In the genomic region with DNA sequence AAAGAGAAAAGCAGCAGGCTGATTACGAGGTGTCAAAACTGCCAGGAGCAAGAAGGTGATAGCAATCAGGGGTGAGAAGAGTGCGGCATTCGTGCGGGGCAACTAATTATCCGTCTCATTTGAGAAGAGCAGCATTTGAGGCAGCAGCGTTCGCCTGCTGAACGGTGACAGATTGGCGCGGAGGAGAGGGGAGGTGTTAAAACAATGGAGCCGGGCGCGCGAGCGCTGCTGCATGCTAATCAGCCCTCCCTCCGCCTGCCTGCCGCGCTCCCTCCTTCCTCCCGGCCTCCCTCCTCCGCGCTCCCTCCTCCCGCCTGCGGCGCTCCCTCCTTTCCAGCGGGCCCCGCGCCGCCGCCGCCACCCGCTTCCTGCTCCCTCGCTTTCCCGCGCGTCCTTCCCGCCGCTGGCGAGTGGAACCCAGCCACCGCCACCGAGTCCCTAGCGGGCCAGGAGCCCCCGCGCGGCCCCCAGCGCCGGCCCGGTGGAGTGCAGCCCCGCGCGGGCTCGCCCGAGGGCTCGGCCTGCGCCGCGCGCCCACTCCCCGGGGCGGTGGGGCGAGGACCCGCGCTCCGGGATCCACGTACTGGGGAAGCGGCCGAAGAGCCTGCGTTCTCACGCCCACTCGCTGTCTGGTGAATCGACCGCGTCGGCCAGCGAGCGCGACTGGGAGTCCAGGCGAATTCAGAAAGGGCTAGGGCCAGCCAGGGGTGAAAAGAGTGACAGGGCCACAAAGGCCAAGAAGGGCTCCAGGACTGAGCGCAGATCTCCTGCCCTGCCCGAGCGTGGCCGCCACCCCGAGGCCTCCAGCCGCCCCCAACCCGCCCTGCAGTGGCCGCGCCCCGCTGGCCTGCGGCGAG, we compare ENCODE assay signal across 1 cellular context.
TF ChIP-seq lines count a peak whose summit lies in the region.

No MANE protein-coding gene starts in this region.

TF ChIP-seq in H1, 55 proteins besides CTCF, POLR2A, EP300 and RAD21 (continued from another document):
- TF ChIP-seq, protein P1, sequence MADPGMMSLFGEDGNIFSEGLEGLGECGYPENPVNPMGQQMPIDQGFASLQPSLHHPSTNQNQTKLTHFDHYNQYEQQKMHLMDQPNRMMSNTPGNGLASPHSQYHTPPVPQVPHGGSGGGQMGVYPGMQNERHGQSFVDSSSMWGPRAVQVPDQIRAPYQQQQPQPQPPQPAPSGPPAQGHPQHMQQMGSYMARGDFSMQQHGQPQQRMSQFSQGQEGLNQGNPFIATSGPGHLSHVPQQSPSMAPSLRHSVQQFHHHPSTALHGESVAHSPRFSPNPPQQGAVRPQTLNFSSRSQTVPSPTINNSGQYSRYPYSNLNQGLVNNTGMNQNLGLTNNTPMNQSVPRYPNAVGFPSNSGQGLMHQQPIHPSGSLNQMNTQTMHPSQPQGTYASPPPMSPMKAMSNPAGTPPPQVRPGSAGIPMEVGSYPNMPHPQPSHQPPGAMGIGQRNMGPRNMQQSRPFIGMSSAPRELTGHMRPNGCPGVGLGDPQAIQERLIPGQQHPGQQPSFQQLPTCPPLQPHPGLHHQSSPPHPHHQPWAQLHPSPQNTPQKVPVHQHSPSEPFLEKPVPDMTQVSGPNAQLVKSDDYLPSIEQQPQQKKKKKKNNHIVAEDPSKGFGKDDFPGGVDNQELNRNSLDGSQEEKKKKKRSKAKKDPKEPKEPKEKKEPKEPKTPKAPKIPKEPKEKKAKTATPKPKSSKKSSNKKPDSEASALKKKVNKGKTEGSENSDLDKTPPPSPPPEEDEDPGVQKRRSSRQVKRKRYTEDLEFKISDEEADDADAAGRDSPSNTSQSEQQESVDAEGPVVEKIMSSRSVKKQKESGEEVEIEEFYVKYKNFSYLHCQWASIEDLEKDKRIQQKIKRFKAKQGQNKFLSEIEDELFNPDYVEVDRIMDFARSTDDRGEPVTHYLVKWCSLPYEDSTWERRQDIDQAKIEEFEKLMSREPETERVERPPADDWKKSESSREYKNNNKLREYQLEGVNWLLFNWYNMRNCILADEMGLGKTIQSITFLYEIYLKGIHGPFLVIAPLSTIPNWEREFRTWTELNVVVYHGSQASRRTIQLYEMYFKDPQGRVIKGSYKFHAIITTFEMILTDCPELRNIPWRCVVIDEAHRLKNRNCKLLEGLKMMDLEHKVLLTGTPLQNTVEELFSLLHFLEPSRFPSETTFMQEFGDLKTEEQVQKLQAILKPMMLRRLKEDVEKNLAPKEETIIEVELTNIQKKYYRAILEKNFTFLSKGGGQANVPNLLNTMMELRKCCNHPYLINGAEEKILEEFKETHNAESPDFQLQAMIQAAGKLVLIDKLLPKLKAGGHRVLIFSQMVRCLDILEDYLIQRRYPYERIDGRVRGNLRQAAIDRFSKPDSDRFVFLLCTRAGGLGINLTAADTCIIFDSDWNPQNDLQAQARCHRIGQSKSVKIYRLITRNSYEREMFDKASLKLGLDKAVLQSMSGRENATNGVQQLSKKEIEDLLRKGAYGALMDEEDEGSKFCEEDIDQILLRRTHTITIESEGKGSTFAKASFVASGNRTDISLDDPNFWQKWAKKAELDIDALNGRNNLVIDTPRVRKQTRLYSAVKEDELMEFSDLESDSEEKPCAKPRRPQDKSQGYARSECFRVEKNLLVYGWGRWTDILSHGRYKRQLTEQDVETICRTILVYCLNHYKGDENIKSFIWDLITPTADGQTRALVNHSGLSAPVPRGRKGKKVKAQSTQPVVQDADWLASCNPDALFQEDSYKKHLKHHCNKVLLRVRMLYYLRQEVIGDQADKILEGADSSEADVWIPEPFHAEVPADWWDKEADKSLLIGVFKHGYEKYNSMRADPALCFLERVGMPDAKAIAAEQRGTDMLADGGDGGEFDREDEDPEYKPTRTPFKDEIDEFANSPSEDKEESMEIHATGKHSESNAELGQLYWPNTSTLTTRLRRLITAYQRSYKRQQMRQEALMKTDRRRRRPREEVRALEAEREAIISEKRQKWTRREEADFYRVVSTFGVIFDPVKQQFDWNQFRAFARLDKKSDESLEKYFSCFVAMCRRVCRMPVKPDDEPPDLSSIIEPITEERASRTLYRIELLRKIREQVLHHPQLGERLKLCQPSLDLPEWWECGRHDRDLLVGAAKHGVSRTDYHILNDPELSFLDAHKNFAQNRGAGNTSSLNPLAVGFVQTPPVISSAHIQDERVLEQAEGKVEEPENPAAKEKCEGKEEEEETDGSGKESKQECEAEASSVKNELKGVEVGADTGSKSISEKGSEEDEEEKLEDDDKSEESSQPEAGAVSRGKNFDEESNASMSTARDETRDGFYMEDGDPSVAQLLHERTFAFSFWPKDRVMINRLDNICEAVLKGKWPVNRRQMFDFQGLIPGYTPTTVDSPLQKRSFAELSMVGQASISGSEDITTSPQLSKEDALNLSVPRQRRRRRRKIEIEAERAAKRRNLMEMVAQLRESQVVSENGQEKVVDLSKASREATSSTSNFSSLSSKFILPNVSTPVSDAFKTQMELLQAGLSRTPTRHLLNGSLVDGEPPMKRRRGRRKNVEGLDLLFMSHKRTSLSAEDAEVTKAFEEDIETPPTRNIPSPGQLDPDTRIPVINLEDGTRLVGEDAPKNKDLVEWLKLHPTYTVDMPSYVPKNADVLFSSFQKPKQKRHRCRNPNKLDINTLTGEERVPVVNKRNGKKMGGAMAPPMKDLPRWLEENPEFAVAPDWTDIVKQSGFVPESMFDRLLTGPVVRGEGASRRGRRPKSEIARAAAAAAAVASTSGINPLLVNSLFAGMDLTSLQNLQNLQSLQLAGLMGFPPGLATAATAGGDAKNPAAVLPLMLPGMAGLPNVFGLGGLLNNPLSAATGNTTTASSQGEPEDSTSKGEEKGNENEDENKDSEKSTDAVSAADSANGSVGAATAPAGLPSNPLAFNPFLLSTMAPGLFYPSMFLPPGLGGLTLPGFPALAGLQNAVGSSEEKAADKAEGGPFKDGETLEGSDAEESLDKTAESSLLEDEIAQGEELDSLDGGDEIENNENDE (IDR thresholded peaks at IDR 0.05; ENCODE audit: insufficient replicate concordance, low read length): no peak
- TF ChIP-seq TEAD4 (IDR thresholded peaks at IDR 0.05; ENCODE audit: low read depth, low read length) (peak; percentile 44; the same call in 1 of the 2 replicates), MAFK (IDR thresholded peaks at IDR 0.05; ENCODE audit: low read depth, low read length) (no peak), CBX8 (IDR thresholded peaks at IDR 0.05; ENCODE audit: borderline replicate concordance, low read depth, low read length) (no peak), NANOG (IDR thresholded peaks at IDR 0.05; ENCODE audit: insufficient read depth, low read depth, low read length, poor library complexity, severe bottlenecking) (no peak), ZNF274 (IDR thresholded peaks at IDR 0.05; ENCODE audit: borderline replicate concordance, extremely low read depth, low read length) (no peak), KDM4A (IDR thresholded peaks at IDR 0.05; ENCODE audit: low read depth, low read length, severe bottlenecking) (peak; percentile 83), POLR2AphosphoS5 (IDR thresholded peaks at IDR 0.05; ENCODE audit: low read depth, low read length) (no peak), EGR1 (IDR thresholded peaks at IDR 0.05; ENCODE audit: borderline replicate concordance, low read depth, low read length) (peak; percentile 83), HDAC2 (IDR thresholded peaks at IDR 0.05; ENCODE audit: borderline replicate concordance in 1 of 2, low read depth in 2 of 2, low read length in 2 of 2) (peak; percentile 38 to 46; a peak in 3 of 4 replicates), CBX5 (IDR thresholded peaks at IDR 0.05; ENCODE audit: low read depth, low read length) (no peak), TAF7 (optimal IDR thresholded peaks at IDR 0.05; ENCODE audit: borderline replicate concordance, low read depth, low read length) (no peak), CTBP2 (IDR thresholded peaks at IDR 0.05; ENCODE audit: borderline replicate concordance, insufficient read depth, insufficient read length, low read length) (peak; percentile 95), ASH2L (IDR thresholded peaks at IDR 0.05; ENCODE audit: low read length) (peak; percentile 90), GTF2F1 (IDR thresholded peaks at IDR 0.05; ENCODE audit: borderline replicate concordance, low read depth, low read length) (no peak), EZH2 (IDR thresholded peaks at IDR 0.05; ENCODE audit: low read depth, low read length, severe bottlenecking) (no peak), RBBP5 (IDR thresholded peaks at IDR 0.05; ENCODE audit: borderline replicate concordance, low read depth, low read length) (peak; percentile 97), PHF8 (conservative IDR thresholded peaks at IDR 0.05; ENCODE audit: low read depth, low read length) (no peak; the same call in 1 of the 2 replicates), SP1 (IDR thresholded peaks at IDR 0.05; ENCODE audit: low read depth, low read length) (no peak), KDM1A (IDR thresholded peaks at IDR 0.05; ENCODE audit: borderline replicate concordance, low read length) (no peak), BACH1 (IDR thresholded peaks at IDR 0.05; ENCODE audit: low read length) (no peak), RXRA (IDR thresholded peaks at IDR 0.05; ENCODE audit: insufficient read depth, low read depth, low read length) (no peak), TBP (IDR thresholded peaks at IDR 0.05; ENCODE audit: low read depth, low read length) (no peak), SIRT6 (IDR thresholded peaks at IDR 0.05; ENCODE audit: low read length) (no peak), CREB1 (IDR thresholded peaks at IDR 0.05) (no peak), SUZ12 (IDR thresholded peaks at IDR 0.05; ENCODE audit: low read length) (peak; percentile 46; the same call in 1 of the 2 replicates), CHD2 (IDR thresholded peaks at IDR 0.05; ENCODE audit: low read length) (no peak), JUN (IDR thresholded peaks at IDR 0.05; ENCODE audit: low read depth, low read length) (no peak), SAP30 (IDR thresholded peaks at IDR 0.05; ENCODE audit: insufficient read depth, insufficient replicate concordance, low read length) (no peak), KDM5A (IDR thresholded peaks at IDR 0.05; ENCODE audit: low read length) (no peak), JUND (IDR thresholded peaks at IDR 0.05; ENCODE audit: low read length) (no peak)
- TF ChIP-seq, protein P2, sequence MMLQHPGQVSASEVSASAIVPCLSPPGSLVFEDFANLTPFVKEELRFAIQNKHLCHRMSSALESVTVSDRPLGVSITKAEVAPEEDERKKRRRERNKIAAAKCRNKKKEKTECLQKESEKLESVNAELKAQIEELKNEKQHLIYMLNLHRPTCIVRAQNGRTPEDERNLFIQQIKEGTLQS (IDR thresholded peaks at IDR 0.05; ENCODE audit: insufficient read depth, low read depth, low read length): no peak
- TF ChIP-seq, protein P3, sequence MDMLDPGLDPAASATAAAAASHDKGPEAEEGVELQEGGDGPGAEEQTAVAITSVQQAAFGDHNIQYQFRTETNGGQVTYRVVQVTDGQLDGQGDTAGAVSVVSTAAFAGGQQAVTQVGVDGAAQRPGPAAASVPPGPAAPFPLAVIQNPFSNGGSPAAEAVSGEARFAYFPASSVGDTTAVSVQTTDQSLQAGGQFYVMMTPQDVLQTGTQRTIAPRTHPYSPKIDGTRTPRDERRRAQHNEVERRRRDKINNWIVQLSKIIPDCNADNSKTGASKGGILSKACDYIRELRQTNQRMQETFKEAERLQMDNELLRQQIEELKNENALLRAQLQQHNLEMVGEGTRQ (IDR thresholded peaks at IDR 0.05; ENCODE audit: low read length): no peak
- TF ChIP-seq, protein P4, sequence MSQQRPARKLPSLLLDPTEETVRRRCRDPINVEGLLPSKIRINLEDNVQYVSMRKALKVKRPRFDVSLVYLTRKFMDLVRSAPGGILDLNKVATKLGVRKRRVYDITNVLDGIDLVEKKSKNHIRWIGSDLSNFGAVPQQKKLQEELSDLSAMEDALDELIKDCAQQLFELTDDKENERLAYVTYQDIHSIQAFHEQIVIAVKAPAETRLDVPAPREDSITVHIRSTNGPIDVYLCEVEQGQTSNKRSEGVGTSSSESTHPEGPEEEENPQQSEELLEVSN (IDR thresholded peaks at IDR 0.05): peak; percentile 92
- TF ChIP-seq, protein P5, sequence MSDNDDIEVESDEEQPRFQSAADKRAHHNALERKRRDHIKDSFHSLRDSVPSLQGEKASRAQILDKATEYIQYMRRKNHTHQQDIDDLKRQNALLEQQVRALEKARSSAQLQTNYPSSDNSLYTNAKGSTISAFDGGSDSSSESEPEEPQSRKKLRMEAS (IDR thresholded peaks at IDR 0.05): peak; percentile 94
